18 cellular contexts compared by ENCODE assay signal in the genomic region with DNA sequence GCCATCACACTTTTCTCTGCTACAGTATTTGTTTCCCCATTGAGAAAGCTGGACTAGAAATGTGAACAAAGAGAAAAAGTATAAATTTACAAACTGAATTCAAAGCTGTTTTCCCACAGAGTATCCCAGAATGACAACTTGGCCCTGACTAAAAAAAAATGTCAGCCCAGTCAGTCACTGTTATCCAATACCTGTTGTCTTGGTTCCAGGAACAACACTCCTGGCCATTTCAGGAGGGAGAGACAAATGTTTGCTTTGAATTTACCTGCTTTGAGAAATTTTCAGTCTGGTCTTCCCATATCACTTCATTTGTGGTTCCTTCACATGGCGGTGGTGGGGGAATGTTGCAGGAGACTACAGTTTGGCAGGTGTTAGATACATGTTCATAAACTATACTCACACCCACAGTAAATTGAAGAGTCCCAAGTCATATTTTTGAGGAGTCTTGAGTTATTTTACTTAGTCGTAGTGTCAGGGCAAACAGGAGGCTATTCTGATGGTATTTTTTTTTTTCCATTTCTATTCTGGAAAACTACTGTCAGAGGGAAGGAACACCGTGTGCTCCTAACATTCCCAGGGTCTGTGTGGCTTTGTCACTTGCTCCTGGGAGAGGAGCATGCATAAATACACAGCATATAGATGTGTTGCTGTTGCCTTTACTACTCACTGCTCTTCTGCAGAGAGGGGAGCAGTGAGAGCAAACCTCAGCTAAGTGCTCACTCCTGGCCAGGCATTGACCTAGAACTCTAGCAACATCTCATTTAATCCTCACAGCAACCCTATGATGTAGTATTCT. TPM values are rescaled to one million over a fixed set of nuclear protein-coding genes. Genes with fewer than 3 reads are reported as not detected.
"Had no signal": no experiment of that assay in that cellular context is flagged by ENCODE, and none has a peak within 500 bp of the region (broad histone marks: within the 10 kb centered on the region; RNA-seq: fewer than 3 reads in every experiment).

No MANE protein-coding gene starts in this region.

- H3K27ac ChIP-seq: adrenal gland, tibial artery had no signal

- H3K4me3 ChIP-seq: adrenal gland, heart right ventricle, tibial artery had no signal

- H3K4me1 ChIP-seq: tibial artery had no signal

- H3K9me3 ChIP-seq: adrenal gland, heart right ventricle, tibial artery had no signal

- H3K36me3 ChIP-seq: adrenal gland, heart right ventricle, tibial artery had no signal

- DNase-seq: activated CD4-positive, alpha-beta T cell treated with anti-CD3 and anti-CD28 coated beads for 1 hour; activated CD4-positive, alpha-beta T cell treated with anti-CD3 and anti-CD28 coated beads, Interleukin-2, amount 50 U/mL, for 4 hours; activated CD8-positive, alpha-beta memory T cell treated with anti-CD3 and anti-CD28 coated beads for 24 hours; activated CD8-positive, alpha-beta memory T cell treated with anti-CD3 and anti-CD28 coated beads, Interleukin-2, amount 50 U/mL, for 4 hours; activated T-cell treated with anti-CD3 and anti-CD28 coated beads, Interleukin-2, amount 50 U/mL, for 24 hours; adrenal gland; effector CD4-positive, alpha-beta T cell; heart right ventricle; islet precursor cell; naive thymus-derived CD8-positive, alpha-beta T cell; stimulated activated CD4-positive, alpha-beta T cell treated with anti-CD3 and anti-CD28 coated beads, Interleukin-12 subunit alpha, Interleukin-12 subunit beta, amount 100 ng/mL, for 4 hours; stimulated activated CD4-positive, alpha-beta T cell treated with anti-CD3 and anti-CD28 coated beads, Interleukin-4, amount 100 ng/mL, for 4 hours; stimulated activated naive CD8-positive, alpha-beta T cell treated with anti-CD3 and anti-CD28 coated beads, Interleukin-15, Interleukin-2, amounts not matched to agents 100 U/mL and 50 U/mL, for 24 hours; T-cell; tibial artery had no signal

- ATAC-seq: activated T-helper 17 cell treated with anti-CD3 and anti-CD28 coated beads, Interleukin-2, amount 50 U/mL, for 72 hours; left lobe of liver; naive thymus-derived CD8-positive, alpha-beta T cell; stimulated activated naive CD8-positive, alpha-beta T cell treated with anti-CD3 and anti-CD28 coated beads, Interleukin-15, Interleukin-2, amounts not matched to agents 100 U/mL and 50 U/mL, for 24 hours; T-cell had no signal

- H3K27me3 ChIP-seq: adrenal gland, heart right ventricle, tibial artery had no signal

RNA-seq across cellular contexts. Expression of gene COLGALT2, which starts 46.0 kb away (rescaled TPM):
- total RNA-seq: bronchial epithelial cell had no signal
